ENCODE assay signal across 8 cellular contexts in the genomic region with DNA sequence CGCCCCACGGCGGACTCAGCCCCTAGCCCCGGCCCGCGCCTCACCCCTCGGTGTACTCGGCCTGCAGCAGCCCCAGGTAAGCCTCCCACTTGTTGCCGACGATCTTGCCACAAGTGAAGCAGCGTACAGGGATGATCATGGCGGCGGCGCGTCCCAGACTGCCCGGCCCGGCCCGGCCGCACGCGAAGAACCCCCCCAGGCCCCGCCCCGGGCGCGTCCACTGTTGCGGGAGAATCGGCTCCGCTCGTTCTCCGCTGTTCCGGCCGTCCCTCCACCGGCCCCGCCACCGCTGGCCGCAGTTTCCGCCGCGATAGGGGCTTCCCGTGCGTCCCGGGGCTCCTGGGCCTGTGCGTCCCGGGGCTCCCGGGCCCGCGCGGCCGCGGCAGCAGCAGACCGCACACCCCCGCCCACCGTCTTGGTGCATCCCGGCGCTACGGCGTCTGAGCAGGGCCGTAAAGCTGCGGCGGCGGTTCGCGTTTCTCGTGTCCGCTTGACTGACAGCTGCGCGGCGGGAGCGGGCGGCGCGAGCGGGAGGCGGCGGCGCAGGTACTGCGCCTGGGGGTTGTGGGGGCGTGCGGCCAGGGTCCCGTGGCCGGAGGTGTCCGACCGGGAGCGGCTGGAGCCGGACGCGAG. TPM values are rescaled to one million over a fixed set of nuclear protein-coding genes. Genes with fewer than 3 reads are reported as not detected.
A peak's percentile ranks its signal among the peaks of the same experiment; 100 is the strongest.
DNase-seq lines count a peak whose midpoint lies in the region; ATAC-seq and TF ChIP-seq lines count a peak whose summit lies in the region.

Gene POLR2L (minus strand): TSS at position 160 of the 633 bp plus-strand sequence. CDS start 21 bp downstream, at position 139.
Gene TSPAN4 (plus strand): TSS at position 483 of the 633 bp plus-strand sequence. CDS start 7,453 bp downstream, outside the sequence.

- intact Hi-C loops in PC-9 (cut with micrococcal nuclease; ENCODE audit: unreplicated experiment) (loop anchor here (2.0 to 5.0 kb wide), 2 partner anchors 35 to 208 kb away; partner anchors contain the start of genes PIDD1 and RPLP2), esophagus muscularis mucosa (cut with DNase I) (no loop called here)

- in situ Hi-C loops in Caki2 (cut with HindIII; ENCODE audit: low pct_unique_long_range_greater_than_20kb, low sequenced_read_pairs) = no loop called here

- peak within 1 kb of the TSS; percentile 67 for H3K27ac ChIP-seq in PC-9
- peak within 1 kb of the TSS; percentile 88 to 94 (median 91) for H3K27ac ChIP-seq in esophagus muscularis mucosa (replicated peaks in 1 of 4)
- peak within 1 kb of the TSS; percentile 45 for H3K27ac ChIP-seq in muscle layer of duodenum (ENCODE audit: low read length)

- H3F3A ChIP-seq in PC-9 (ENCODE audit: insufficient read depth, low read depth) = peaks cover 16% of the 10 kb centered on the region; the same call in 1 of the 2 replicates

- DNase-seq in Caki2 (ENCODE audit: low read depth) = peak; percentile 82
- peak in 75 of 76 experiments; percentile 25 to 97 (median 78) for DNase-seq in HUDEP-2 (lab: John Stamatoyannopoulos, UW; ENCODE audit: unreplicated experiment in 76 of 76)
- DNase-seq in PC-9 = peak; percentile 59 to 73
- peak; percentile 90 to 93 for DNase-seq in activated T-cell treated with anti-CD3 and anti-CD28 coated beads, Interleukin-2, amount 50 U/mL, for 48 hours
- peak; percentile 97 for DNase-seq in esophagus muscularis mucosa (ENCODE audit: extremely low spot score)
- peak; percentile 70 for DNase-seq in stimulated activated CD8-positive, alpha-beta memory T cell treated with anti-CD3 and anti-CD28 coated beads, Interleukin-7, amount 100 ng/mL, for 24 hours (ENCODE audit: low read depth)

- CTCF ChIA-PET in PC-9 (lab: Charles Lee) = interaction anchor here (0.7 kb wide), 1 partner anchor 65 kb away, joined by 3 read pairs; the partner anchor contains the start of gene GATD1

- 0% methylated on average over 6 of the region's 87 CpGs for WGBS in esophagus muscularis mucosa

- peaks cover 18% of the 10 kb centered on the region for H4K20me1 ChIP-seq in PC-9 (ENCODE audit: insufficient read depth)

- POLR2A ChIA-PET in PC-9 (lab: Charles Lee; ENCODE audit: unreplicated experiment) = interaction anchor here (0.6 kb wide), 1 partner anchor 8 kb away, joined by 5 read pairs; no protein-coding TSS in a partner anchor

- peak; percentile 63 for ATAC-seq in GM21360 (IDR thresholded peaks at IDR 0.05; ENCODE audit: unreplicated experiment)

- H3K79me2 ChIP-seq in PC-9 (ENCODE audit: low read depth) = peaks cover 20% of the 10 kb centered on the region

- peaks cover 20% of the 10 kb centered on the region for H3K4me1 ChIP-seq in PC-9 (replicated peaks; ENCODE audit: insufficient read depth)
- peaks cover 50 to 91% (median 81%) of the 10 kb centered on the region in 4 donors for H3K4me1 ChIP-seq in esophagus muscularis mucosa
- peaks cover 11 to 56% of the 10 kb centered on the region in 2 donors for H3K4me1 ChIP-seq in muscle layer of duodenum (ENCODE audit: control insufficient read depth in 1 of 2, insufficient read depth in 2 of 2, low read length in 2 of 2)

- H3K9me3 ChIP-seq in PC-9 (ENCODE audit: insufficient read depth, low read depth) (no peaks in the 10 kb centered on the region), esophagus muscularis mucosa (no peaks in the 10 kb centered on the region), muscle layer of duodenum (ENCODE audit: control insufficient read depth in 1 of 2, low read length in 2 of 2) (no peaks in the 10 kb centered on the region)

- H3K4me2 ChIP-seq in PC-9 = peak within 1 kb of the TSS; percentile 83

- peak within 1 kb of the TSS; percentile 78 for H3K4me3 ChIP-seq in PC-9
- peak within 1 kb of the TSS; percentile 80 to 94 (median 90) for H3K4me3 ChIP-seq in esophagus muscularis mucosa
- H3K4me3 ChIP-seq in muscle layer of duodenum (ENCODE audit: low read depth in 1 of 2, low read length in 2 of 2) = peak within 1 kb of the TSS; percentile 74 to 99

- H3K36me3 ChIP-seq in PC-9 (ENCODE audit: low read depth) (no peaks in the 10 kb centered on the region), esophagus muscularis mucosa (peaks cover 26 to 44% (median 41%) of the 10 kb centered on the region in 4 donors), muscle layer of duodenum (ENCODE audit: control insufficient read depth in 1 of 2, insufficient read depth in 2 of 2, low read length in 2 of 2) (peaks cover 10 to 32% of the 10 kb centered on the region in 2 donors)

- TF ChIP-seq EP300 in esophagus muscularis mucosa (IDR thresholded peaks at IDR 0.05) = no peak

- no peak within 1 kb of the TSS for H2AFZ ChIP-seq in PC-9

- no peak for TF ChIP-seq CTCF in PC-9 (conservative IDR thresholded peaks at IDR 0.05)
- peak in 2 of 3 experiments; percentile 19 to 25 for TF ChIP-seq CTCF in esophagus muscularis mucosa (IDR thresholded peaks at IDR 0.05)

- H3K27me3 ChIP-seq in PC-9 (ENCODE audit: insufficient read depth, low read depth) (no peaks in the 10 kb centered on the region), esophagus muscularis mucosa (no peaks in the 10 kb centered on the region), muscle layer of duodenum (ENCODE audit: low read depth, low read length) (no peaks in the 10 kb centered on the region)

- peak; percentile 57 for TF ChIP-seq POLR2A in esophagus muscularis mucosa (IDR thresholded peaks at IDR 0.05; ENCODE audit: low read depth)

- H3K9me2 ChIP-seq in PC-9 (ENCODE audit: insufficient read depth) = no peaks in the 10 kb centered on the region

- no TSS peak for BruUV-seq in PC-9 (replicated peaks; lab: Mats Ljungman, UMichigan)

RNA-seq across cellular contexts. Expression of gene POLR2L, which starts in this region (rescaled TPM):
- total RNA-seq in Caki2 (2014; rRNA removed; shearing (Covaris generic); ENCODE audit: low replicate concordance) = 90.2 and 103 TPM in 2 replicates
- total RNA-seq in PC-9 (2021) (87.4 and 99.7 TPM in 2 replicates), esophagus muscularis mucosa (100 to 1,000 TPM in 2 of 4 donors, 10 to 100 TPM in 2; 71.4 to 189 (median 92.3) TPM)

RNA-seq across cellular contexts. Expression of gene TSPAN4, which starts in this region (rescaled TPM):
- 250 and 324 TPM in 2 replicates for total RNA-seq in Caki2 (2014; rRNA removed; shearing (Covaris generic); ENCODE audit: low replicate concordance)
- total RNA-seq in PC-9 (2021) (30.4 and 43.6 TPM in 2 replicates), esophagus muscularis mucosa (100 to 1,000 TPM in 3 of 4 donors, 10 to 100 TPM in 1; 81.4 to 156 (median 129) TPM)

Comparison
In these comparisons a context has a peak if more than half of its experiments do, and no peak if none do; other contexts are left out.
1. Peak in every context shown above with its lines: DNase-seq, ATAC-seq, H3K4me3 ChIP-seq and H3K27ac ChIP-seq.